Comparison of ENCODE assay signal across 22 cellular contexts in genomic region chr9:114624656-114625055, GRCh38. TPM values are rescaled to one million over a fixed set of nuclear protein-coding genes. Genes with fewer than 3 reads are reported as not detected.
DNase-seq lines count a peak whose midpoint lies in the region; ATAC-seq lines count a peak whose summit lies in the region.
"Had no signal": no experiment of that assay in that cellular context is flagged by ENCODE, and none has a peak within 500 bp of the region (broad histone marks: within the 10 kb centered on the region; RNA-seq: fewer than 3 reads in every experiment).

No MANE protein-coding gene starts in this region.

- no peak overlapping the region for H3K23ac ChIP-seq in trophoblast cell (ENCODE audit: low read length)

- no peak overlapping the region for H3K4me2 ChIP-seq in trophoblast cell (ENCODE audit: low read length)
- H3K4me2 ChIP-seq: A549, BLaER1 had no signal

- intact Hi-C loops in activated T-helper 2 cell treated with anti-CD3 and anti-CD28 coated beads, Interferon-gamma antibody, Interleukin-2, Interleukin-4, amounts not matched to agents 10 μg/mL and 5 μg/mL and 100 μg/mL, durations not matched to agents 14 hours and 24 hours and 36 hours (cut with micrococcal nuclease) = no loop called here

- no peaks in the 10 kb centered on the region for H3K27me3 Mint-ChIP-seq in activated naive CD4-positive, alpha-beta T cell treated with anti-CD3 and anti-CD28 coated beads, Interleukin-2, amount 50 U/mL, for 24 hours
- H3K27me3 Mint-ChIP-seq in activated T-helper 2 cell treated with anti-CD3 and anti-CD28 coated beads, Interferon-gamma antibody, Interleukin-2, Interleukin-4, amounts not matched to agents 10 μg/mL and 5 μg/mL and 100 μg/mL, durations not matched to agents 14 hours and 24 hours and 36 hours (ENCODE audit: low read depth) = no peaks in the 10 kb centered on the region

- ATAC-seq in HG03342 (IDR thresholded peaks at IDR 0.05; ENCODE audit: unreplicated experiment) = no peak
- ATAC-seq: A549; CD8-positive, alpha-beta T cell; GM12878 had no signal

- peaks cover 14% of the 10 kb centered on the region for H3K4me1 Mint-ChIP-seq in activated naive CD4-positive, alpha-beta T cell treated with anti-CD3 and anti-CD28 coated beads, Interleukin-2, amount 50 U/mL, for 24 hours
- no peaks in the 10 kb centered on the region for H3K4me1 Mint-ChIP-seq in activated T-helper 2 cell treated with anti-CD3 and anti-CD28 coated beads, Interferon-gamma antibody, Interleukin-2, Interleukin-4, amounts not matched to agents 10 μg/mL and 5 μg/mL and 100 μg/mL, durations not matched to agents 14 hours and 24 hours and 36 hours (ENCODE audit: low read depth)
- H3K4me1 Mint-ChIP-seq: H9 had no signal

- H3K27me3 ChIP-seq in trophoblast cell (ENCODE audit: insufficient read depth, low read length) = no peaks in the 10 kb centered on the region
- no peaks in the 10 kb centered on the region for H3K27me3 ChIP-seq in effector memory CD4-positive, alpha-beta T cell (replicated peaks; ENCODE audit: control insufficient read depth, insufficient read depth, low read length, poor library complexity, severe bottlenecking)
- H3K27me3 ChIP-seq: BLaER1 had no signal

- no CpG with 5 or more reads among the region's 2 CpGs for WGBS in trophoblast cell (ENCODE audit: extremely low coverage, insufficient coverage, insufficient read length)

- no peaks in the 10 kb centered on the region for H3K79me1 ChIP-seq in trophoblast cell (ENCODE audit: low read length)

- peaks cover 1% of the 10 kb centered on the region for H3K9me3 ChIP-seq in trophoblast cell (ENCODE audit: insufficient read depth, low read depth, low read length)
- H3K9me3 ChIP-seq in effector memory CD4-positive, alpha-beta T cell (ENCODE audit: control insufficient read depth, low read length) = no peaks in the 10 kb centered on the region
- H3K9me3 ChIP-seq: A549, BLaER1 had no signal

- no peak overlapping the region for H3K4ac ChIP-seq in trophoblast cell (ENCODE audit: low read depth, low read length)

- H4K12ac ChIP-seq in trophoblast cell (ENCODE audit: low read depth, low read length) = no peak overlapping the region

- no peak overlapping the region for H2BK12ac ChIP-seq in trophoblast cell (ENCODE audit: low read length)

- no peak overlapping the region for H2BK5ac ChIP-seq in trophoblast cell (ENCODE audit: low read depth, low read length, poor library complexity)

- H3K9me3 Mint-ChIP-seq in activated naive CD4-positive, alpha-beta T cell treated with anti-CD3 and anti-CD28 coated beads, Interleukin-2, amount 50 U/mL, for 24 hours = no peaks in the 10 kb centered on the region
- H3K9me3 Mint-ChIP-seq in activated T-helper 2 cell treated with anti-CD3 and anti-CD28 coated beads, Interferon-gamma antibody, Interleukin-2, Interleukin-4, amounts not matched to agents 10 μg/mL and 5 μg/mL and 100 μg/mL, durations not matched to agents 14 hours and 24 hours and 36 hours = no peaks in the 10 kb centered on the region
- H3K9me3 Mint-ChIP-seq: CD14-positive monocyte; CD8-positive, alpha-beta T cell; H9 had no signal

- H3K27ac Mint-ChIP-seq in activated naive CD4-positive, alpha-beta T cell treated with anti-CD3 and anti-CD28 coated beads, Interleukin-2, amount 50 U/mL, for 24 hours = peak overlapping the region; percentile 15
- H3K27ac Mint-ChIP-seq in activated T-helper 2 cell treated with anti-CD3 and anti-CD28 coated beads, Interferon-gamma antibody, Interleukin-2, Interleukin-4, amounts not matched to agents 10 μg/mL and 5 μg/mL and 100 μg/mL, durations not matched to agents 14 hours and 24 hours and 36 hours = no peak overlapping the region
- H3K27ac Mint-ChIP-seq: CD8-positive, alpha-beta T cell; H9 had no signal

- peaks cover 2% of the 10 kb centered on the region for H3K79me2 ChIP-seq in trophoblast cell (ENCODE audit: control insufficient read depth, insufficient read depth, low read length, poor library complexity)

- no peak overlapping the region for H2BK120ac ChIP-seq in trophoblast cell (ENCODE audit: insufficient read depth, low read length, poor library complexity)

- H3K14ac ChIP-seq in trophoblast cell (ENCODE audit: low read length) = no peak overlapping the region

- no peak overlapping the region for H2AFZ ChIP-seq in trophoblast cell (ENCODE audit: insufficient read depth, low read length, poor library complexity)

- no peak overlapping the region for H4K91ac ChIP-seq in trophoblast cell (ENCODE audit: low read depth, low read length)

- no peak overlapping the region for H2AK5ac ChIP-seq in trophoblast cell (ENCODE audit: low read length)

- no peak overlapping the region for H3K9ac ChIP-seq in trophoblast cell (ENCODE audit: low read length)
- H3K9ac ChIP-seq: BLaER1 had no signal

- H3K18ac ChIP-seq in trophoblast cell (ENCODE audit: low read length) = no peak overlapping the region

- H3K4me1 ChIP-seq in trophoblast cell (ENCODE audit: control insufficient read depth in 1 of 2, insufficient read depth in 2 of 2, low read length in 2 of 2) = peaks cover 0 to 8% of the 10 kb centered on the region in 2 experiments
- no peaks in the 10 kb centered on the region for H3K4me1 ChIP-seq in effector memory CD4-positive, alpha-beta T cell (ENCODE audit: control insufficient read depth, insufficient read depth, low read length, poor library complexity, severe bottlenecking)

- H3K36me3 ChIP-seq in trophoblast cell (ENCODE audit: control insufficient read depth in 1 of 2, insufficient read depth in 2 of 2, low read length in 2 of 2) = peaks cover 7 to 11% of the 10 kb centered on the region in 2 experiments
- H3K36me3 ChIP-seq in effector memory CD4-positive, alpha-beta T cell (ENCODE audit: control insufficient read depth, insufficient read depth, low read length) = peaks cover 17% of the 10 kb centered on the region

- H4K8ac ChIP-seq in trophoblast cell (ENCODE audit: low read depth, low read length) = no peak overlapping the region

- H3K27ac ChIP-seq in angular gyrus (ENCODE audit: low read depth, low read length) (peak overlapping the region; percentile 53), trophoblast cell (ENCODE audit: low read depth, low read length) (no peak overlapping the region)
- no peak overlapping the region for H3K27ac ChIP-seq in effector memory CD4-positive, alpha-beta T cell (ENCODE audit: insufficient read depth, low read length, poor library complexity, severe bottlenecking)
- H3K27ac ChIP-seq: 22Rv1, A549, BLaER1 had no signal

- H3K4me3 Mint-ChIP-seq in activated naive CD4-positive, alpha-beta T cell treated with anti-CD3 and anti-CD28 coated beads, Interleukin-2, amount 50 U/mL, for 24 hours = no peak overlapping the region
- H3K4me3 Mint-ChIP-seq in activated T-helper 2 cell treated with anti-CD3 and anti-CD28 coated beads, Interferon-gamma antibody, Interleukin-2, Interleukin-4, amounts not matched to agents 10 μg/mL and 5 μg/mL and 100 μg/mL, durations not matched to agents 14 hours and 24 hours and 36 hours (ENCODE audit: low read depth) = no peak overlapping the region
- H3K4me3 Mint-ChIP-seq: CD14-positive monocyte; CD8-positive, alpha-beta T cell; H9 had no signal

- H3K36me3 Mint-ChIP-seq in activated naive CD4-positive, alpha-beta T cell treated with anti-CD3 and anti-CD28 coated beads, Interleukin-2, amount 50 U/mL, for 24 hours = peaks cover 16% of the 10 kb centered on the region
- peaks cover 46% of the 10 kb centered on the region for H3K36me3 Mint-ChIP-seq in activated T-helper 2 cell treated with anti-CD3 and anti-CD28 coated beads, Interferon-gamma antibody, Interleukin-2, Interleukin-4, amounts not matched to agents 10 μg/mL and 5 μg/mL and 100 μg/mL, durations not matched to agents 14 hours and 24 hours and 36 hours (ENCODE audit: low read depth)

- H3K4me3 ChIP-seq in trophoblast cell (ENCODE audit: low read depth, low read length) = no peak overlapping the region
- no peak overlapping the region for H3K4me3 ChIP-seq in effector memory CD4-positive, alpha-beta T cell (ENCODE audit: insufficient read depth, low read depth, low read length, poor library complexity, severe bottlenecking)
- H3K4me3 ChIP-seq: A549, BLaER1, GM12878 had no signal

- no peak for DNase-seq in activated naive CD4-positive, alpha-beta T cell (lab: John Stamatoyannopoulos, UW)
- DNase-seq in EH (ENCODE audit: low read depth) (peak; percentile 38), trophoblast cell (peak; percentile 68 to 84)
- no peak for DNase-seq in activated T-helper 2 cell treated with anti-CD3 and anti-CD28 coated beads, Interferon-gamma antibody, Interleukin-2, Interleukin-4, amounts not matched to agents 10 μg/mL and 5 μg/mL and 100 μg/mL, durations not matched to agents 14 hours and 24 hours and 36 hours (ENCODE audit: low spot score)
- DNase-seq in effector memory CD4-positive, alpha-beta T cell = no peak
- DNase-seq: AML-193; Calu3; CD8-positive, alpha-beta T cell; DMS79 treated with DMSO at 0.1 percent for 48 hours; EL; GOT3; H9 had no signal

RNA-seq across cellular contexts. Expression of gene TMEM268, which starts 13.6 kb away (rescaled TPM):
- polyA plus RNA-seq in trophoblast cell (2013) = 7.5 and 8.4 TPM in 2 replicates
- total RNA-seq in activated T-helper 2 cell treated with anti-CD3 and anti-CD28 coated beads, Interferon-gamma antibody, Interleukin-2, Interleukin-4, amounts not matched to agents 10 μg/mL and 5 μg/mL and 100 μg/mL, durations not matched to agents 14 hours and 24 hours and 36 hours = 17.7 and 19.4 TPM in 2 replicates

RNA-seq across cellular contexts. Expression of gene TEX53, which starts 32.9 kb away (rescaled TPM):
- not detected in 2 replicates for polyA plus RNA-seq in trophoblast cell (2013)
- total RNA-seq in activated T-helper 2 cell treated with anti-CD3 and anti-CD28 coated beads, Interferon-gamma antibody, Interleukin-2, Interleukin-4, amounts not matched to agents 10 μg/mL and 5 μg/mL and 100 μg/mL, durations not matched to agents 14 hours and 24 hours and 36 hours = not detected in 2 replicates
- total RNA-seq: Calu3; CD8-positive, alpha-beta T cell; G401; GM12878; H9; HT-29 had no signal
- polyA plus RNA-seq: A549, CD14-positive monocyte, GM12878 had no signal

RNA-seq across cellular contexts. Expression of gene ATP6V1G1, which starts 37.1 kb away (rescaled TPM):
- polyA plus RNA-seq in trophoblast cell (2013) = 342 and 358 TPM in 2 replicates
- 45.2 and 48.1 TPM in 2 replicates for total RNA-seq in activated T-helper 2 cell treated with anti-CD3 and anti-CD28 coated beads, Interferon-gamma antibody, Interleukin-2, Interleukin-4, amounts not matched to agents 10 μg/mL and 5 μg/mL and 100 μg/mL, durations not matched to agents 14 hours and 24 hours and 36 hours

RNA-seq across cellular contexts. Expression of gene TEX48, which starts 57.3 kb away (rescaled TPM):
- polyA plus RNA-seq in trophoblast cell (2013) = not detected in 2 replicates
- 0.41 and 0.68 TPM in 2 replicates for total RNA-seq in activated T-helper 2 cell treated with anti-CD3 and anti-CD28 coated beads, Interferon-gamma antibody, Interleukin-2, Interleukin-4, amounts not matched to agents 10 μg/mL and 5 μg/mL and 100 μg/mL, durations not matched to agents 14 hours and 24 hours and 36 hours
- total RNA-seq: Calu3; CD8-positive, alpha-beta T cell; G401; GM12878; H9; HT-29 had no signal
- polyA plus RNA-seq: A549, CD14-positive monocyte, GM12878 had no signal

Comparison
In these comparisons a context has a peak if more than half of its experiments do, and no peak if none do; other contexts are left out.
1. DNase-seq: peak in EH (single experiment) and trophoblast cell (2 of 2); none in activated naive CD4-positive, alpha-beta T cell (0 of 4), activated T-helper 2 cell treated with anti-CD3 and anti-CD28 coated beads, Interferon-gamma antibody, Interleukin-2, Interleukin-4, amounts not matched to agents 10 μg/mL and 5 μg/mL and 100 μg/mL, durations not matched to agents 14 hours and 24 hours and 36 hours (single experiment) and effector memory CD4-positive, alpha-beta T cell (0 of 3).